11 cellular contexts compared by ENCODE assay signal in genomic region chr18:70194227-70194890, GRCh38. TPM values are rescaled to one million over a fixed set of nuclear protein-coding genes. Genes with fewer than 3 reads are reported as not detected.
DNase-seq lines count a peak whose midpoint lies in the region; ATAC-seq and TF ChIP-seq lines count a peak whose summit lies in the region.
"Had no signal": no experiment of that assay in that cellular context is flagged by ENCODE, and none has a peak within 500 bp of the region (broad histone marks: within the 10 kb centered on the region; RNA-seq: fewer than 3 reads in every experiment).

No MANE protein-coding gene starts in this region.

- TF ChIP-seq EP300 in transverse colon (IDR thresholded peaks at IDR 0.05; ENCODE audit: low read depth): no peak

- H3K4me3 ChIP-seq in transverse colon (no peak overlapping the region), psoas muscle (no peak overlapping the region), SJCRH30 (no peak overlapping the region)

- DNase-seq in transverse colon (no peak), omental fat pad (ENCODE audit: low spot score) (no peak), psoas muscle (no peak), SJCRH30 (no peak)
- DNase-seq: activated CD4-positive, alpha-beta T cell treated with anti-CD3 and anti-CD28 coated beads for 4 hours; central memory CD4-positive, alpha-beta T cell; NCI-H1417 had no signal

- TF ChIP-seq CTCF in transverse colon (IDR thresholded peaks at IDR 0.05): no peak
- no peak for TF ChIP-seq CTCF in omental fat pad (IDR thresholded peaks at IDR 0.05)
- TF ChIP-seq CTCF in psoas muscle (IDR thresholded peaks at IDR 0.05): no peak

- no peak for TF ChIP-seq POLR2A in transverse colon (IDR thresholded peaks at IDR 0.05)

- H3K9me3 ChIP-seq in transverse colon (no peaks in the 10 kb centered on the region), psoas muscle (no peaks in the 10 kb centered on the region), SJCRH30 (replicated peaks) (no peaks in the 10 kb centered on the region)

- 75 to 80% methylated on average over 4 of the region's 4 CpGs for WGBS in transverse colon (ENCODE audit: low coverage in 1 of 2), 2 donors
- WGBS in psoas muscle, 3 donors: 94 to 96% (median 94%) methylated on average over 4 of the region's 4 CpGs

- ATAC-seq in GM18502 (IDR thresholded peaks at IDR 0.05; ENCODE audit: poor library complexity, unreplicated experiment) (peak; percentile 88), GM19328 (IDR thresholded peaks at IDR 0.05; ENCODE audit: unreplicated experiment) (peak; percentile 80), HG02852 (IDR thresholded peaks at IDR 0.05; ENCODE audit: unreplicated experiment) (peak; percentile 78), HG03575 (IDR thresholded peaks at IDR 0.05; ENCODE audit: extremely low read depth, insufficient number of reproducible peaks, low FRiP score, unreplicated experiment) (peak; percentile 79), omental fat pad (ENCODE audit: low FRiP score) (no peak), psoas muscle (no peak)

- H3K27ac ChIP-seq in transverse colon (no peak overlapping the region), psoas muscle (no peak overlapping the region), SJCRH30 (no peak overlapping the region)

- peaks cover 0 to 29% (median 8%) of the 10 kb centered on the region in 4 donors for H3K36me3 ChIP-seq in transverse colon
- peaks cover 2 to 95% of the 10 kb centered on the region in 2 donors for H3K36me3 ChIP-seq in psoas muscle (ENCODE audit: insufficient read depth in 1 of 2, low read depth in 1 of 2)
- peaks cover 10% of the 10 kb centered on the region; the same call in 1 of the 2 replicates for H3K36me3 ChIP-seq in SJCRH30

- H3K4me1 ChIP-seq in transverse colon: no peaks in the 10 kb centered on the region
- H3K4me1 ChIP-seq in psoas muscle: no peaks in the 10 kb centered on the region
- no peaks in the 10 kb centered on the region for H3K4me1 ChIP-seq in SJCRH30

- intact Hi-C loops in transverse colon (cut with DNase I; ENCODE audit: low total_unique reads): no loop called here
- intact Hi-C loops in psoas muscle (cut with DNase I): no loop called here

- in situ Hi-C loops in transverse colon (cut with MboI; ENCODE audit: low pct_ligation_motif_present in 1 of 4, low pct_unique_long_range_greater_than_20kb in 1 of 4, low sequenced_read_pairs in 3 of 4): no loop called here

- H3K27me3 ChIP-seq in transverse colon: no peaks in the 10 kb centered on the region
- H3K27me3 ChIP-seq in psoas muscle (ENCODE audit: insufficient read depth in 3 of 3, low read length in 2 of 3): no peaks in the 10 kb centered on the region
- no peaks in the 10 kb centered on the region for H3K27me3 ChIP-seq in SJCRH30

RNA-seq across cellular contexts. Expression of gene RTTN, which starts 11.1 kb away (rescaled TPM):
- 10 to 100 TPM in 3 of 4 donors, 1 to 10 TPM in 1; 9.7 to 18.7 (median 13.1) TPM for total RNA-seq in transverse colon
- total RNA-seq in omental fat pad: 10 to 100 TPM in 3 of 4 donors, 1 to 10 TPM in 1; 9.7 to 23.5 (median 11.0) TPM
- 1 to 10 TPM; 3.9 to 7.1 (median 4.5) TPM for total RNA-seq in psoas muscle
- 1 to 10 TPM; 1.6 to 3.4 (median 2.4) TPM for polyA plus RNA-seq in psoas muscle
- total RNA-seq in SJCRH30 (2014; rRNA removed; shearing (Covaris generic)): 21.3 and 22.8 TPM in 2 replicates

Comparison
In these comparisons a context has a peak if more than half of its experiments do, and no peak if none do; other contexts are left out.
1. ATAC-seq: peak in GM18502 (single experiment), GM19328 (single experiment), HG02852 (single experiment) and HG03575 (single experiment); none in omental fat pad (single experiment) and psoas muscle (0 of 4).